13 cellular contexts compared by ENCODE assay signal in genomic region chr3:11137627-11137959, GRCh38. TPM values are rescaled to one million over a fixed set of nuclear protein-coding genes. Genes with fewer than 3 reads are reported as not detected.
DNase-seq lines count a peak whose midpoint lies in the region; ATAC-seq, FAIRE-seq and TF ChIP-seq lines count a peak whose summit lies in the region.
"Had no signal": no experiment of that assay in that cellular context is flagged by ENCODE, and none has a peak within 500 bp of the region (broad histone marks: within the 10 kb centered on the region; RNA-seq: fewer than 3 reads in every experiment).

No MANE protein-coding gene starts in this region.

- H3K27ac ChIP-seq in ACC112 (ENCODE audit: low read depth, low read length) (peak overlapping the region; percentile 100), Panc1 (ENCODE audit: low read length) (no peak overlapping the region; the same call in 1 of the 2 replicates), endothelial cell of umbilical vein (ENCODE audit: insufficient read depth, low read depth, low read length) (peak overlapping the region; percentile 89)

- H3K9me1 ChIP-seq in endothelial cell of umbilical vein (replicated peaks; ENCODE audit: control insufficient read depth, extremely low read depth, insufficient read depth, low read length), result no peaks in the 10 kb centered on the region

- in situ Hi-C loops in Panc1 (cut with HindIII; ENCODE audit: low pct_unique_long_range_greater_than_20kb, low sequenced_read_pairs), result no loop called here

- H3K27me3 Mint-ChIP-seq in osteocyte (ENCODE audit: unreplicated experiment), result no peaks in the 10 kb centered on the region
- H3K27me3 Mint-ChIP-seq: T-helper 17 cell had no signal

- H3K27me3 ChIP-seq in ACC112 (ENCODE audit: insufficient read depth, low read length), result no peaks in the 10 kb centered on the region
- H3K27me3 ChIP-seq in Panc1 (ENCODE audit: control insufficient read depth, insufficient read depth, low read length), result no peaks in the 10 kb centered on the region
- H3K27me3 ChIP-seq in endothelial cell of umbilical vein (ENCODE audit: control insufficient read depth in 2 of 2, insufficient read depth in 2 of 2, low read length in 2 of 2), result no peaks in the 10 kb centered on the region

- POLR2A ChIA-PET in Panc1 (lab: Charles Lee), result no interaction called here
- POLR2A ChIA-PET in endothelial cell of umbilical vein (lab: Charles Lee), result no interaction called here

- H3K27ac Mint-ChIP-seq in osteocyte (ENCODE audit: unreplicated experiment), result peak overlapping the region; percentile 97
- H3K27ac Mint-ChIP-seq: activated CD4-positive, alpha-beta T cell treated with anti-CD3 and anti-CD28 coated beads for 36 hours; activated naive CD4-positive, alpha-beta T cell treated with anti-CD3 and anti-CD28 coated beads, Interleukin-2, amount 50 U/mL, for 24 hours; T-helper 17 cell had no signal

- H3K9me3 ChIP-seq in Panc1 (ENCODE audit: control insufficient read depth, insufficient read depth, low read depth, low read length) (no peaks in the 10 kb centered on the region), endothelial cell of umbilical vein (replicated peaks; ENCODE audit: control insufficient read depth, insufficient read depth, low read length) (no peaks in the 10 kb centered on the region)

- no peaks in the 10 kb centered on the region for H3K36me3 Mint-ChIP-seq in osteocyte (ENCODE audit: unreplicated experiment)
- H3K36me3 Mint-ChIP-seq: activated naive CD4-positive, alpha-beta T cell treated with anti-CD3 and anti-CD28 coated beads, Interleukin-2, amount 50 U/mL, for 24 hours had no signal

- no peak for TF ChIP-seq POLR2A in endothelial cell of umbilical vein (IDR thresholded peaks at IDR 0.05; ENCODE audit: low read depth, low read length)

- H3K4me1 Mint-ChIP-seq in osteocyte (ENCODE audit: unreplicated experiment), result peaks cover 50% of the 10 kb centered on the region

- H3K4me3 ChIP-seq in ACC112 (ENCODE audit: low read depth, low read length) (peak overlapping the region; percentile 73), Panc1 (ENCODE audit: low read depth in 2 of 2, low read length in 2 of 2) (peak overlapping the region; percentile 38 to 74), endothelial cell of umbilical vein (replicated peaks in 1 of 3; ENCODE audit: insufficient read depth in 1 of 3, low read depth in 1 of 3, low read length in 3 of 3) (no peak overlapping the region)

- CTCF ChIA-PET in Panc1 (lab: Charles Lee) (no interaction called here), endothelial cell of umbilical vein (lab: Charles Lee) (interaction anchor here (0.7 to 1.5 kb wide), 5 partner anchors 13 to 88 kb away, joined by 3 to 7 read pairs (median 3); partner anchors contain the start of gene HRH1)

- no peak for DNase-seq in Panc1 (ENCODE audit: low read depth, low spot score)
- no peak for DNase-seq in endothelial cell of umbilical vein (ENCODE audit: low read depth, low spot score)
- no peak for DNase-seq in osteocyte (ENCODE audit: extremely low spot score, unreplicated experiment)
- DNase-seq in activated CD8-positive, alpha-beta memory T cell treated with anti-CD3 and anti-CD28 coated beads, Interleukin-2, amount 50 U/mL, for 4 hours, result no peak
- DNase-seq in GM19239 (ENCODE audit: insufficient read length, low spot score), result no peak
- DNase-seq in cerebellum (ENCODE audit: low spot score), result no peak
- DNase-seq: activated CD4-positive, alpha-beta T cell treated with anti-CD3 and anti-CD28 coated beads for 36 hours; central memory CD4-positive, alpha-beta T cell; NCI-H187 treated with DMSO at 0.1 percent for 48 hours; T-helper 17 cell had no signal

- H3K9ac ChIP-seq in endothelial cell of umbilical vein (replicated peaks; ENCODE audit: extremely low read depth, insufficient read depth, low read length), result no peak overlapping the region

- H3K4me3 Mint-ChIP-seq in osteocyte (ENCODE audit: unreplicated experiment), result peak overlapping the region; percentile 69
- H3K4me3 Mint-ChIP-seq: activated CD4-positive, alpha-beta T cell treated with anti-CD3 and anti-CD28 coated beads for 36 hours; activated naive CD4-positive, alpha-beta T cell treated with anti-CD3 and anti-CD28 coated beads, Interleukin-2, amount 50 U/mL, for 24 hours; T-helper 17 cell had no signal

- ATAC-seq in Panc1 (no peak), HG03460 (IDR thresholded peaks at IDR 0.05; ENCODE audit: unreplicated experiment) (no peak)
- ATAC-seq: activated CD4-positive, alpha-beta T cell treated with anti-CD3 and anti-CD28 coated beads for 36 hours; T-helper 17 cell had no signal

- peak overlapping the region; percentile 38 for H3K4me2 ChIP-seq in endothelial cell of umbilical vein (ENCODE audit: insufficient read depth, low read length)

- no peak for FAIRE-seq in endothelial cell of umbilical vein (lab: Jason Lieb, UNC)
- no peak for FAIRE-seq in GM19239 (lab: Jason Lieb, UNC)

- no TSS peak for BruUV-seq in Panc1 (replicated peaks; lab: Mats Ljungman, UMichigan)
- BruUV-seq in endothelial cell of umbilical vein (replicated peaks; lab: Mats Ljungman, UMichigan), result no TSS peak

- no peak for TF ChIP-seq CTCF in Panc1 (IDR thresholded peaks at IDR 0.05)
- TF ChIP-seq CTCF in endothelial cell of umbilical vein (IDR thresholded peaks at IDR 0.05; ENCODE audit: extremely low read depth in 1 of 2, insufficient read depth in 1 of 2, low read depth in 1 of 2, low read length in 2 of 2), result no peak
- no peak for TF ChIP-seq CTCF in osteocyte (IDR thresholded peaks at IDR 0.05)

- no peaks in the 10 kb centered on the region for H3K9me3 Mint-ChIP-seq in osteocyte (ENCODE audit: unreplicated experiment)
- H3K9me3 Mint-ChIP-seq: activated naive CD4-positive, alpha-beta T cell treated with anti-CD3 and anti-CD28 coated beads, Interleukin-2, amount 50 U/mL, for 24 hours had no signal

- intact Hi-C loops in Panc1 (cut with micrococcal nuclease; ENCODE audit: unreplicated experiment), result no loop called here
- intact Hi-C loops in endothelial cell of umbilical vein (cut with micrococcal nuclease), result loop anchor here (5.0 kb wide), 1 partner anchor 40 kb away; no protein-coding TSS in a partner anchor

- H4K20me1 ChIP-seq in endothelial cell of umbilical vein (replicated peaks; ENCODE audit: control insufficient read depth, extremely low read depth, insufficient read depth, low read length), result no peaks in the 10 kb centered on the region

- no peak overlapping the region for H2AFZ ChIP-seq in ACC112 (ENCODE audit: low read length, unreplicated experiment)
- H2AFZ ChIP-seq in endothelial cell of umbilical vein (ENCODE audit: low read depth, low read length), result peak overlapping the region; percentile 41

- H3K36me3 ChIP-seq in ACC112 (ENCODE audit: insufficient read depth, low read length) (0 out of 2 replicates have a peak, but pooled peaks cover 3% of the 10 kb centered on the region), Panc1 (ENCODE audit: control insufficient read depth, insufficient read depth, low read length) (no peaks in the 10 kb centered on the region), endothelial cell of umbilical vein (ENCODE audit: control insufficient read depth in 2 of 2, extremely low read depth in 1 of 2, insufficient read depth in 2 of 2, low read length in 2 of 2) (no peaks in the 10 kb centered on the region)

- H3K79me2 ChIP-seq in ACC112 (ENCODE audit: control insufficient read depth, insufficient read depth, low read length, unreplicated experiment) (no peaks in the 10 kb centered on the region), endothelial cell of umbilical vein (ENCODE audit: control insufficient read depth, insufficient read depth, low read length) (no peaks in the 10 kb centered on the region)

- dilution Hi-C loops in endothelial cell of umbilical vein (cut with MboI; ENCODE audit: extremely low pct_ligation_motif_present, low sequenced_read_pairs), result no loop called here

- peaks cover 44% of the 10 kb centered on the region for H3K4me1 ChIP-seq in ACC112 (ENCODE audit: control insufficient read depth, insufficient read depth, low read length, unreplicated experiment)
- peaks cover 3% of the 10 kb centered on the region; the same call in 1 of the 2 replicates for H3K4me1 ChIP-seq in Panc1 (ENCODE audit: control insufficient read depth, insufficient read depth, low read length)
- H3K4me1 ChIP-seq in endothelial cell of umbilical vein (ENCODE audit: control insufficient read depth, extremely low read depth, insufficient read depth, low read length), result peaks cover 9% of the 10 kb centered on the region

TF ChIP-seq in endothelial cell of umbilical vein, 7 proteins besides CTCF, POLR2A, EP300 and RAD21:
- no peak for TF ChIP-seq MYC (IDR thresholded peaks at IDR 0.05; ENCODE audit: low read depth, low read length)
- TF ChIP-seq JUN (IDR thresholded peaks at IDR 0.05; ENCODE audit: borderline replicate concordance, insufficient read depth, insufficient read length, low read depth), result no peak
- no peak for TF ChIP-seq POLR2AphosphoS5 (IDR thresholded peaks at IDR 0.05; ENCODE audit: insufficient read depth, low read depth, low read length)
- no peak for TF ChIP-seq FOS (IDR thresholded peaks at IDR 0.05; ENCODE audit: borderline replicate concordance, insufficient read depth, low read length)
- TF ChIP-seq EZH2 (IDR thresholded peaks at IDR 0.05; ENCODE audit: borderline replicate concordance, low read depth, low read length, severe bottlenecking), result no peak
- TF ChIP-seq MAX (IDR thresholded peaks at IDR 0.05; ENCODE audit: insufficient read depth, insufficient read length), result no peak
- TF ChIP-seq GATA2 (IDR thresholded peaks at IDR 0.05; ENCODE audit: insufficient read depth, insufficient read length, low read depth, low read length), result no peak

RNA-seq across cellular contexts. Expression of gene HRH1, which starts 16.7 kb away (rescaled TPM):
- total RNA-seq in Panc1 (2021; ENCODE audit: unreplicated experiment) (4.6 TPM), endothelial cell of umbilical vein (16.2 and 22.0 TPM in 2 replicates), osteocyte (28.6 and 30.3 TPM in 2 replicates), cerebellum (5.8 TPM)
- 4.9 TPM for polyA plus RNA-seq in Panc1 (2012; ENCODE audit: insufficient read length)
- 21.2 and 23.4 TPM in 2 replicates for polyA plus RNA-seq in endothelial cell of umbilical vein
- polyA plus RNA-seq in endothelial cell of umbilical vein (2011; cell fraction: cytosol; rRNA removed), result 13.6 and 15.2 TPM in 2 replicates
- polyA plus RNA-seq in endothelial cell of umbilical vein (2011; cell fraction: nucleus; rRNA removed), result 14.4 and 15.0 TPM in 2 replicates
- polyA plus RNA-seq in endothelial cell of umbilical vein (2012), result 13.6 and 15.6 TPM in 2 replicates
- 54.7 and 62.5 TPM in 2 replicates for polyA minus RNA-seq in endothelial cell of umbilical vein
- 4.6 TPM for polyA minus RNA-seq in endothelial cell of umbilical vein (2011; cell fraction: cytosol; rRNA and poly(A)+ RNA removed)
- polyA minus RNA-seq in endothelial cell of umbilical vein (2011; cell fraction: nucleus; rRNA and poly(A)+ RNA removed), result 21.1 and 24.5 TPM in 2 replicates
- total RNA-seq: T-helper 17 cell had no signal

Comparison
In these comparisons a context has a peak if more than half of its experiments do, and no peak if none do; other contexts are left out.
1. H3K4me3 ChIP-seq: peak in ACC112 (single experiment) and Panc1 (2 of 2); none in endothelial cell of umbilical vein (0 of 3).